In genomic region chr22:31977141-31977781, GRCh38 we compare ENCODE assay signal across 8 cellular contexts. TPM values are rescaled to one million over a fixed set of nuclear protein-coding genes. Genes with fewer than 3 reads are reported as not detected.
DNase-seq lines count a peak whose midpoint lies in the region; ATAC-seq and TF ChIP-seq lines count a peak whose summit lies in the region.

No MANE protein-coding gene starts in this region.

- H3K36me3 ChIP-seq in cardiac muscle cell = no peaks in the 10 kb centered on the region

- H3K27ac ChIP-seq in cardiac muscle cell = no peak overlapping the region

- no peaks in the 10 kb centered on the region for H3K9me3 Mint-ChIP-seq in activated naive CD4-positive, alpha-beta T cell treated with anti-CD3 and anti-CD28 coated beads, Interleukin-2, amount 10 ng/mL, durations not matched to agents 7 days and 5 days

- no peaks in the 10 kb centered on the region for H3K36me3 Mint-ChIP-seq in activated naive CD4-positive, alpha-beta T cell treated with anti-CD3 and anti-CD28 coated beads, Interleukin-2, amount 10 ng/mL, durations not matched to agents 7 days and 5 days

- no peak overlapping the region for H3K27ac Mint-ChIP-seq in activated naive CD4-positive, alpha-beta T cell treated with anti-CD3 and anti-CD28 coated beads, Interleukin-2, amount 10 ng/mL, durations not matched to agents 7 days and 5 days

- H3K4me3 ChIP-seq in GM12865 (ENCODE audit: low read depth, low read length) (no peak overlapping the region), cardiac muscle cell (no peak overlapping the region)

- TF ChIP-seq CTCF in GM12865 (IDR thresholded peaks at IDR 0.05; ENCODE audit: insufficient read depth, low read depth, low read length, missing control alignments) (peak; percentile 84), cardiac muscle cell (IDR thresholded peaks at IDR 0.05; ENCODE audit: low read depth, low read length) (peak; percentile 83)

- DNase-seq in GM12865 (ENCODE audit: low read depth) = peak; percentile 77
- DNase-seq in NAMALWA (ENCODE audit: low spot score) = peak; percentile 81
- DNase-seq in SK-MEL-5 (ENCODE audit: low read depth, low spot score) = peak; percentile 91
- DNase-seq in activated naive CD4-positive, alpha-beta T cell treated with anti-CD3 and anti-CD28 coated beads, Interleukin-2, amount 10 ng/mL, durations not matched to agents 7 days and 5 days = peak; percentile 88
- DNase-seq in cardiac muscle cell (ENCODE audit: low read depth in 1 of 2, low spot score in 1 of 2) = peak; percentile 82 to 85
- peak; percentile 56 for DNase-seq in renal cortical epithelial cell (ENCODE audit: low read depth)

- H3K27me3 Mint-ChIP-seq in activated naive CD4-positive, alpha-beta T cell treated with anti-CD3 and anti-CD28 coated beads, Interleukin-2, amount 10 ng/mL, durations not matched to agents 7 days and 5 days = peaks cover 17% of the 10 kb centered on the region

- in situ Hi-C loops in SK-MEL-5 (cut with HindIII; ENCODE audit: low pct_unique_long_range_greater_than_20kb, low sequenced_read_pairs) = no loop called here

- no peaks in the 10 kb centered on the region for H3K9me3 ChIP-seq in cardiac muscle cell (ENCODE audit: low read depth)

- peaks cover 5% of the 10 kb centered on the region for H3K4me1 Mint-ChIP-seq in activated naive CD4-positive, alpha-beta T cell treated with anti-CD3 and anti-CD28 coated beads, Interleukin-2, amount 10 ng/mL, durations not matched to agents 7 days and 5 days

- no peak for ATAC-seq in GM21576 (IDR thresholded peaks at IDR 0.05; ENCODE audit: unreplicated experiment)
- no peak for ATAC-seq in GM19023 (IDR thresholded peaks at IDR 0.05; ENCODE audit: unreplicated experiment)

- peaks cover 4% of the 10 kb centered on the region for H3K27me3 ChIP-seq in cardiac muscle cell

- CTCF ChIA-PET in activated naive CD4-positive, alpha-beta T cell treated with anti-CD3 and anti-CD28 coated beads, Interleukin-2, amount 10 ng/mL, durations not matched to agents 7 days and 5 days (lab: Charles Lee) = interaction anchor here (0.6 to 2.9 kb wide), 12 partner anchors 13 to 532 kb away, joined by 3 to 35 read pairs (median 4); no protein-coding TSS in a partner anchor

- H3K4me1 ChIP-seq in cardiac muscle cell (ENCODE audit: low read depth) = no peaks in the 10 kb centered on the region

- no peak overlapping the region for H3K4me3 Mint-ChIP-seq in activated naive CD4-positive, alpha-beta T cell treated with anti-CD3 and anti-CD28 coated beads, Interleukin-2, amount 10 ng/mL, durations not matched to agents 7 days and 5 days

RNA-seq across cellular contexts. Expression of gene YWHAH, which starts 32.9 kb away (rescaled TPM):
- total RNA-seq in SK-MEL-5 (2014; rRNA removed; shearing (Covaris generic)) = 130 and 140 TPM in 2 replicates
- polyA plus RNA-seq in SK-MEL-5 (2015; cell fraction: cytosol; rRNA removed) = 158 and 164 TPM in 2 replicates
- 27.7 and 29.7 TPM in 2 replicates for polyA plus RNA-seq in SK-MEL-5 (2015; cell fraction: nucleus; rRNA removed)
- total RNA-seq in cardiac muscle cell (58.4 and 70.8 TPM in 2 replicates), renal cortical epithelial cell (138 and 224 TPM in 2 replicates)
- polyA plus RNA-seq in cardiac muscle cell = 143 and 164 TPM in 2 replicates
